Comparison of ENCODE assay signal across 8 cellular contexts in the genomic region with DNA sequence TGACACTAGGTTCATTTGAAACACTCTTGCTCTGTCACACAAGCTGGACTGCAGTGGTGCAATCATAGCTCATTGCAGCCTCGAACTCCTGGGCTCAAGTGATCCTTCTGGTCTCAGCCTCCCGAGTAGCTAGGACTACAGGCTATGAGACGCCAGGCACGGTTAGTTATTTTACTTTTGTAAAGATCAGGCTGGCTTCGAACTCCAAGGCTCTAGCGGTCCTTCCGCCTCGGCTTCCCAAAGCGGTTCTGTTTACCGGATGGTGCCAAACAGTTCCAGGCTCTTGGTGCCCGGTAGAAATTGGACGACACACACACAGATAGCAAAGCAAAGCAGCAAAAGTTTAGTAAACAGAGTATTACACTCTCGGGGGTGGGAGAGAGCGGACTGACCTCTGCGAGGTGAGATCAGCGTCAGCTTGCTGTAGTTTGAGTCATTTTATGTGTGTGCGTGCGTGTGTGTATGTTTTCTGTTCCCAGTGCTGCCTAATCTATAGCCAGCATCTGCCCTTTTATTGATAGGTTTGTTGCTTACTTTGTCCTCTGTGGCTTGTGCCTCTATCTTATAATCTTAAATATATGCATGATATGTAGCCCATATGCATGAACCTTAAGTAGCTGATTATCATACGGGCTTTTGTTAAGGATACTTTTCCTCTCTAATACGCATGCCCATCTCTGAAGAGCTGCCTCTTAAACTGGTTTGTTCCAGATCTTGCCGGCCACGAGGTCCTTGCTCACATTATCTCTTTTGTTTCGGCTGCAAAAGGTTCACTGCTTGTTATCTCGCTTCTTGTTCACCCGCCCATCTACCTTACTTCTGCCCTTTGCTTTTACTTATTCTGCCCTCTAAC.
DNase-seq lines count a peak whose midpoint lies in the region; ATAC-seq and TF ChIP-seq lines count a peak whose summit lies in the region.

No MANE protein-coding gene starts in this region.

- peaks cover 29% of the 10 kb centered on the region for H3K4me1 Mint-ChIP-seq in activated CD4-positive, alpha-beta T cell treated with anti-CD3 and anti-CD28 coated beads, Interleukin-2, amount 10 ng/mL, durations not matched to agents 24 days and 14 days
- peaks cover 22% of the 10 kb centered on the region for H3K4me1 Mint-ChIP-seq in memory B cell

- peak; percentile 52 for DNase-seq in AG09309 (ENCODE audit: low read depth)
- DNase-seq in NCI-H526 (lab: John Stamatoyannopoulos, UW) = peak; percentile 93 to 96
- peak; percentile 89 for DNase-seq in activated CD4-positive, alpha-beta T cell treated with anti-CD3 and anti-CD28 coated beads, Interleukin-2, amount 10 ng/mL, durations not matched to agents 24 days and 14 days
- DNase-seq in memory B cell (ENCODE audit: low spot score in 2 of 2) = peak; percentile 48 to 54

- no peak overlapping the region for H3K4me3 Mint-ChIP-seq in activated CD4-positive, alpha-beta T cell treated with anti-CD3 and anti-CD28 coated beads, Interleukin-2, amount 10 ng/mL, durations not matched to agents 24 days and 14 days
- no peak overlapping the region for H3K4me3 Mint-ChIP-seq in memory B cell

- peak overlapping the region; percentile 65 for H3K9ac ChIP-seq in endocrine pancreas (ENCODE audit: control insufficient read depth, insufficient read depth, low read length)
- peak overlapping the region; percentile 74 to 82 for H3K9ac ChIP-seq in stomach smooth muscle (ENCODE audit: low read length in 2 of 2)

- H3K36me3 ChIP-seq in endocrine pancreas (ENCODE audit: control insufficient read depth, insufficient read depth, low read length) (no peaks in the 10 kb centered on the region), stomach smooth muscle (ENCODE audit: control insufficient read depth in 2 of 2, insufficient read depth in 2 of 2, low read length in 2 of 2) (no peaks in the 10 kb centered on the region)

- H3K27me3 Mint-ChIP-seq in activated CD4-positive, alpha-beta T cell treated with anti-CD3 and anti-CD28 coated beads, Interleukin-2, amount 10 ng/mL, durations not matched to agents 24 days and 14 days = no peaks in the 10 kb centered on the region
- H3K27me3 Mint-ChIP-seq in memory B cell = no peaks in the 10 kb centered on the region

- no peak overlapping the region for H3K27ac Mint-ChIP-seq in activated CD4-positive, alpha-beta T cell treated with anti-CD3 and anti-CD28 coated beads, Interleukin-2, amount 10 ng/mL, durations not matched to agents 24 days and 14 days
- no peak overlapping the region for H3K27ac Mint-ChIP-seq in memory B cell

- peak overlapping the region; percentile 80 for H3K4me3 ChIP-seq in AG09309 (ENCODE audit: control insufficient read depth, low read depth, low read length)
- H3K4me3 ChIP-seq in endocrine pancreas (ENCODE audit: control insufficient read depth, insufficient read depth, low read length) = peak overlapping the region; percentile 92
- peak overlapping the region; percentile 65 to 89 for H3K4me3 ChIP-seq in stomach smooth muscle (ENCODE audit: low read length in 2 of 2)

- peak overlapping the region; percentile 95 for H3K27ac ChIP-seq in stomach smooth muscle (ENCODE audit: low read length)

- no peaks in the 10 kb centered on the region for H3K4me1 ChIP-seq in endocrine pancreas (ENCODE audit: control insufficient read depth, insufficient read depth, low read length)
- peaks cover 5% of the 10 kb centered on the region for H3K4me1 ChIP-seq in stomach smooth muscle (ENCODE audit: control insufficient read depth, insufficient read depth, low read length)

- H3K27me3 ChIP-seq in endocrine pancreas (ENCODE audit: control insufficient read depth, insufficient read depth, low read length) (no peaks in the 10 kb centered on the region), stomach smooth muscle (ENCODE audit: control insufficient read depth in 1 of 2, insufficient read depth in 2 of 2, low read length in 2 of 2) (peaks cover 0 to 3% of the 10 kb centered on the region in 2 donors)

- peak; percentile 29 for ATAC-seq in GM18858 (IDR thresholded peaks at IDR 0.05; ENCODE audit: unreplicated experiment)
- peak; percentile 32 for ATAC-seq in HG03442 (IDR thresholded peaks at IDR 0.05; ENCODE audit: unreplicated experiment)
- peak; percentile 40 for ATAC-seq in memory B cell (ENCODE audit: low read depth)

- H3K9me3 Mint-ChIP-seq in activated CD4-positive, alpha-beta T cell treated with anti-CD3 and anti-CD28 coated beads, Interleukin-2, amount 10 ng/mL, durations not matched to agents 24 days and 14 days = no peaks in the 10 kb centered on the region
- peaks cover 3% of the 10 kb centered on the region for H3K9me3 Mint-ChIP-seq in memory B cell

- H3K9me3 ChIP-seq in endocrine pancreas (ENCODE audit: control insufficient read depth, low read length) (no peaks in the 10 kb centered on the region), stomach smooth muscle (ENCODE audit: control insufficient read depth in 2 of 2, low read length in 2 of 2) (no peaks in the 10 kb centered on the region)

- H3K36me3 Mint-ChIP-seq in activated CD4-positive, alpha-beta T cell treated with anti-CD3 and anti-CD28 coated beads, Interleukin-2, amount 10 ng/mL, durations not matched to agents 24 days and 14 days (ENCODE audit: low read depth) = peaks cover 7% of the 10 kb centered on the region
- peaks cover 9% of the 10 kb centered on the region for H3K36me3 Mint-ChIP-seq in memory B cell

- no peak for TF ChIP-seq CTCF in AG09309 (IDR thresholded peaks at IDR 0.05; ENCODE audit: control insufficient read depth, insufficient read depth, low read depth, low read length, missing control alignments)

- intact Hi-C loops in activated CD4-positive, alpha-beta T cell treated with anti-CD3 and anti-CD28 coated beads, Interleukin-2, amount 10 ng/mL, durations not matched to agents 24 days and 14 days (cut with micrococcal nuclease) = loop anchor here (1.0 to 10.0 kb wide), 5 partner anchors 13 to 1812 kb away; a partner anchor contains a TSS

Comparison
In these comparisons a context has a peak if more than half of its experiments do, and no peak if none do; other contexts are left out.
1. Peak in every context shown above with its lines: DNase-seq, ATAC-seq, H3K4me3 ChIP-seq and H3K27ac ChIP-seq.